In the genomic region with DNA sequence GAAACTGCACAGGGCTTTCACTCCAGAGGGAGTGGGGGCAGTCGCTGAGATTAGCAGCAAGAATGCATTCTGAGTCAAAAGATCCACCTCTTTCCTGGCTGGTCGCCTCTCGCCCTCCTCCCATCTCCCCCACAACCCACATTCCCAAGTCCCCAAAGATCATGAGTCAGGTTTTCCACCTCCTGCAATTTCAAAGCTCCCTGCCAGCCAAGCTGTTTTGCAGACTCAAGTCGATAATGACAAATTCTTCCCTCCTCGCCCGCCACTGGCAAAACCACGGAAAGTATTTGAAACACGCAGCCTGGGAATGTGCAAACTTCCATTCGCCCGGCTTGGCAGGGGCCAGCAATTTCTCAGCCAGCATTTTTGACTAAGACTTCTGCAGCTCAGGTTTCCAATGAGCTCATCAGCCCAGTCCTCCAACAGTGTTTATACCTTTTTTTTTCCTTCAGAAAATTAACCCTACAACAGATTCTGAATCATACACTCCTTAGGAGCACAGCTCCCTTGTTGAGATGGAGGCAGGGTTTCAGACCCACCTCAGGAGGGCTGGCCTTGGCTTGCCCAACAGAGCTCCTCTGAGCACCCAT, we compare ENCODE assay signal across 8 cellular contexts.
DNase-seq lines count a peak whose midpoint lies in the region; ATAC-seq and TF ChIP-seq lines count a peak whose summit lies in the region.

No MANE protein-coding gene starts in this region.

- no peaks in the 10 kb centered on the region for H3K9me3 ChIP-seq in PC-3 (ENCODE audit: low read length)

- no peaks in the 10 kb centered on the region for H3K27me3 Mint-ChIP-seq in Calu3 (ENCODE audit: unreplicated experiment)

- H3K9me2 ChIP-seq in PC-3 (replicated peaks; ENCODE audit: low read length) = no peaks in the 10 kb centered on the region

- peak; percentile 84 for ATAC-seq in PC-3
- peak; percentile 54 for ATAC-seq in esophagus mucosa

- no peak overlapping the region for H2AFZ ChIP-seq in PC-3 (ENCODE audit: low read length)

- CTCF ChIA-PET in Calu3 (lab: Charles Lee) (interaction anchor here (0.6 to 1.4 kb wide), 10 partner anchors 9 to 378 kb away, joined by 3 to 8 read pairs (median 4); a partner anchor contains a TSS), PC-3 (lab: Charles Lee) (interaction anchor here (0.6 to 1.0 kb wide), 5 partner anchors 20 to 687 kb away, joined by 3 to 9 read pairs (median 5); no protein-coding TSS in a partner anchor)

- TF ChIP-seq CTCF in Calu3 (IDR thresholded peaks at IDR 0.05; ENCODE audit: unreplicated experiment) = no peak
- no peak for TF ChIP-seq CTCF in PC-3 (conservative IDR thresholded peaks at IDR 0.05; ENCODE audit: low read depth, low read length)

- no TSS peak for BruUV-seq in Calu3 (replicated peaks; lab: Mats Ljungman, UMichigan)
- no TSS peak for BruUV-seq in PC-3 (replicated peaks; lab: Mats Ljungman, UMichigan)

- no peaks in the 10 kb centered on the region for H3K36me3 ChIP-seq in PC-3 (ENCODE audit: low read depth, low read length)

- POLR2A ChIA-PET in PC-3 (lab: Charles Lee; ENCODE audit: unreplicated experiment) = interaction anchor here (0.5 to 0.6 kb wide), 2 partner anchors 10 to 376 kb away, joined by 3 to 4 read pairs; no protein-coding TSS in a partner anchor

- H3K4me3 Mint-ChIP-seq in Calu3 (ENCODE audit: low read depth, unreplicated experiment) = peak overlapping the region; percentile 25

- H3K9ac ChIP-seq in PC-3 (ENCODE audit: low read length) = no peak overlapping the region

- peaks cover 37% of the 10 kb centered on the region for H3K4me1 Mint-ChIP-seq in Calu3 (ENCODE audit: low read depth, unreplicated experiment)

- peak overlapping the region; percentile 71 for H3K27ac ChIP-seq in PC-3 (ENCODE audit: low read length)

- H3K79me2 ChIP-seq in PC-3 (ENCODE audit: low read length) = no peaks in the 10 kb centered on the region

- no peaks in the 10 kb centered on the region for H3K27me3 ChIP-seq in PC-3 (ENCODE audit: low read length)

- H3K9me3 Mint-ChIP-seq in Calu3 (ENCODE audit: low read depth, unreplicated experiment) = no peaks in the 10 kb centered on the region

- peaks cover 38% of the 10 kb centered on the region for H3K4me1 ChIP-seq in PC-3 (ENCODE audit: insufficient read depth, low read length)

- peak; percentile 91 for DNase-seq in Calu3
- peak; percentile 99 for DNase-seq in PC-3
- DNase-seq in middle frontal gyrus (ENCODE audit: extremely low spot score, low spot score) = peak; percentile 65
- no peak for DNase-seq in COR-L47 (lab: John Stamatoyannopoulos, UW)
- DNase-seq in NCI-H1930 (lab: John Stamatoyannopoulos, UW) = no peak
- no peak for DNase-seq in NCI-H748 treated with DMSO at 0.1 percent for 48 hours (lab: John Stamatoyannopoulos, UW)
- no peak for DNase-seq in AML-193 (lab: John Stamatoyannopoulos, UW)

- H3K36me3 Mint-ChIP-seq in Calu3 (ENCODE audit: insufficient read depth, unreplicated experiment) = peaks cover 13% of the 10 kb centered on the region

- intact Hi-C loops in Calu3 (cut with micrococcal nuclease; ENCODE audit: unreplicated experiment) (loop anchor here (1.0 kb wide), 1 partner anchor 20 kb away; no protein-coding TSS in a partner anchor), PC-3 (cut with micrococcal nuclease) (loop anchor here (1.0 to 2.0 kb wide), 2 partner anchors 21 to 117 kb away; no protein-coding TSS in a partner anchor)

- no peaks in the 10 kb centered on the region for H3F3A ChIP-seq in PC-3 (ENCODE audit: low read length, unreplicated experiment)

- H3K4me3 ChIP-seq in PC-3 (ENCODE audit: low read length) = no peak overlapping the region

- H3K4me2 ChIP-seq in PC-3 (ENCODE audit: low read length) = peak overlapping the region; percentile 42

- H3K27ac Mint-ChIP-seq in Calu3 (ENCODE audit: unreplicated experiment) = peak overlapping the region; percentile 88

- H4K20me1 ChIP-seq in PC-3 (ENCODE audit: low read length) = no peaks in the 10 kb centered on the region

Comparison
In these comparisons a context has a peak if more than half of its experiments do, and no peak if none do; other contexts are left out.
1. DNase-seq: peak in Calu3 (single experiment), PC-3 (single experiment) and middle frontal gyrus (single experiment); none in COR-L47 (single experiment), NCI-H1930 (0 of 2), NCI-H748 treated with DMSO at 0.1 percent for 48 hours (single experiment) and AML-193 (0 of 2).